In genomic region chr2:163455815-163456214, GRCh38 we compare ENCODE assay signal across 12 cellular contexts.
DNase-seq lines count a peak whose midpoint lies in the region; ATAC-seq and TF ChIP-seq lines count a peak whose summit lies in the region.
"Had no signal": no experiment of that assay in that cellular context is flagged by ENCODE, and none has a peak within 500 bp of the region (broad histone marks: within the 10 kb centered on the region; RNA-seq: fewer than 3 reads in every experiment).

No MANE protein-coding gene starts in this region.

- H3K36me3 ChIP-seq in uterus = no peaks in the 10 kb centered on the region

- no peak overlapping the region for H3K27ac ChIP-seq in uterus

- H3K27me3 ChIP-seq in uterus = no peaks in the 10 kb centered on the region

- H3K9me3 ChIP-seq in uterus = no peaks in the 10 kb centered on the region

- TF ChIP-seq POLR2A in uterus (IDR thresholded peaks at IDR 0.05) = no peak

- ATAC-seq in GM18907 (IDR thresholded peaks at IDR 0.05; ENCODE audit: unreplicated experiment) (peak; percentile 97), GM21447 (IDR thresholded peaks at IDR 0.05; ENCODE audit: unreplicated experiment) (peak; percentile 90), HG02973 (IDR thresholded peaks at IDR 0.05; ENCODE audit: unreplicated experiment) (peak; percentile 89), HG03575 (IDR thresholded peaks at IDR 0.05; ENCODE audit: extremely low read depth, insufficient number of reproducible peaks, low FRiP score, unreplicated experiment) (peak; percentile 81)
- ATAC-seq in activated CD4-positive, CD25-positive, alpha-beta regulatory T cell treated with anti-CD3 and anti-CD28 coated beads, Interleukin-2, amount 50 U/mL, for 24 hours = no peak
- ATAC-seq: activated CD8-positive, alpha-beta T cell treated with anti-CD3 and anti-CD28 coated beads, Interleukin-2, amount 10 ng/mL, durations not matched to agents 7 days and 5 days; Panc1 had no signal

- no peaks in the 10 kb centered on the region for H3K4me1 ChIP-seq in uterus

- intact Hi-C loops in uterus (cut with DNase I; ENCODE audit: low total_unique reads) = no loop called here

- no peak for DNase-seq in NCI-H2196 treated with DMSO at 0.1 percent for 48 hours (lab: John Stamatoyannopoulos, UW; ENCODE audit: unreplicated experiment)
- DNase-seq in uterus = no peak
- no peak for DNase-seq in NCI-H510A treated with DMSO at 0.1 percent for 48 hours (lab: John Stamatoyannopoulos, UW)
- DNase-seq: activated CD8-positive, alpha-beta T cell treated with anti-CD3 and anti-CD28 coated beads, Interleukin-2, amount 10 ng/mL, durations not matched to agents 7 days and 5 days; activated naive CD4-positive, alpha-beta T cell; T-helper 9 cell had no signal

- no peak overlapping the region for H3K4me3 ChIP-seq in uterus

- no peak for TF ChIP-seq CTCF in uterus (IDR thresholded peaks at IDR 0.05)

Comparison
In these comparisons a context has a peak if more than half of its experiments do, and no peak if none do; other contexts are left out.
1. ATAC-seq: peak in GM18907 (single experiment), GM21447 (single experiment), HG02973 (single experiment) and HG03575 (single experiment); none in activated CD4-positive, CD25-positive, alpha-beta regulatory T cell treated with anti-CD3 and anti-CD28 coated beads, Interleukin-2, amount 50 U/mL, for 24 hours (0 of 2).